Comparison of ENCODE assay signal across 17 cellular contexts in the genomic region with DNA sequence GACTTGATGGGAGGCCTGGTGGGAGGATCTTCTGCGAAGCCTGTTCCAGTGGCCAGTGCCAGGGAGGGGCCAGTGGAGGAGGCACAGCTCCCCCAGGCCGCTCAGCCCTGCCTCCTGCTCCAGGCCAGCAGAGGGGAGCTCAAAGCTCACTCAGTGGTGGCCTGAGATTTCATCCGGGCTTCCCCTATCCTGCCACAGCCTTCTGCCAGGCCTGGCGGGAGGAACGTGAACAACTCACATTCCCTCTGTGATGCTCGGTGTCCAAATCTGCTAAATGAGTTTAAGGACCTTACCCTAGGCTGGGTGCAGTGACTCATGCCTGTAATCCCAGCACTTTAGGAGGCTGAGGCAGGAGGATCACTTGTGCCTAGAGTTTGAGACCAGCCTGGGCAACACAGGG. TPM values are rescaled to one million over a fixed set of nuclear protein-coding genes. Genes with fewer than 3 reads are reported as not detected.
DNase-seq lines count a peak whose midpoint lies in the region; ATAC-seq and TF ChIP-seq lines count a peak whose summit lies in the region.
"Had no signal": no experiment of that assay in that cellular context is flagged by ENCODE, and none has a peak within 500 bp of the region (broad histone marks: within the 10 kb centered on the region; RNA-seq: fewer than 3 reads in every experiment).

No MANE protein-coding gene starts in this region.

- no peak for TF ChIP-seq POLR2A in gastroesophageal sphincter (IDR thresholded peaks at IDR 0.05)

- H3K9me3 ChIP-seq in gastroesophageal sphincter: no peaks in the 10 kb centered on the region
- H3K9me3 ChIP-seq: BE2C, right lobe of liver had no signal

- no peak overlapping the region for H3K27ac ChIP-seq in gastroesophageal sphincter
- H3K27ac ChIP-seq: right lobe of liver had no signal

- no peaks in the 10 kb centered on the region for H3K27me3 ChIP-seq in gastroesophageal sphincter
- H3K27me3 ChIP-seq: BE2C, right lobe of liver had no signal

- no peak for DNase-seq in AG09309 (ENCODE audit: low read depth)
- peak; percentile 26 for DNase-seq in RKO (ENCODE audit: low spot score)
- DNase-seq in iris pigment epithelial cell (ENCODE audit: low read depth): peak; percentile 9
- no peak for DNase-seq in omental fat pad (ENCODE audit: low spot score)
- no peak for DNase-seq in NCI-H524 (lab: John Stamatoyannopoulos, UW)
- DNase-seq: BE2C; DND-41; effector memory CD8-positive, alpha-beta T cell; Karpas-422; left colon; NCI-H187 treated with DMSO at 0.1 percent for 48 hours; NCI-H774; right lobe of liver; Right ventricle myocardium superior had no signal

- TF ChIP-seq CTCF in AG09309 (IDR thresholded peaks at IDR 0.05; ENCODE audit: control insufficient read depth, insufficient read depth, low read depth, low read length, missing control alignments) (peak; percentile 2), omental fat pad (IDR thresholded peaks at IDR 0.05) (no peak), gastroesophageal sphincter (IDR thresholded peaks at IDR 0.05) (no peak)

- no peak for ATAC-seq in omental fat pad (ENCODE audit: low FRiP score)
- no peak for ATAC-seq in gastroesophageal sphincter
- ATAC-seq: effector memory CD8-positive, alpha-beta T cell; left colon had no signal

- peaks cover 0 to 16% (median 7%) of the 10 kb centered on the region in 3 donors for H3K4me1 ChIP-seq in gastroesophageal sphincter
- H3K4me1 ChIP-seq: BE2C, right lobe of liver had no signal

- no peaks in the 10 kb centered on the region for H3K36me3 ChIP-seq in gastroesophageal sphincter
- H3K36me3 ChIP-seq: BE2C, right lobe of liver had no signal

- WGBS in gastroesophageal sphincter (ENCODE audit: low coverage in 1 of 2), 2 donors: no CpG with 5 or more reads among the region's 6 CpGs

- no peak for TF ChIP-seq EP300 in gastroesophageal sphincter (IDR thresholded peaks at IDR 0.05)

- no peak overlapping the region for H3K4me3 ChIP-seq in AG09309 (ENCODE audit: control insufficient read depth, low read depth, low read length)
- no peak overlapping the region for H3K4me3 ChIP-seq in gastroesophageal sphincter
- H3K4me3 ChIP-seq: right lobe of liver had no signal

RNA-seq across cellular contexts. Expression of a gene that starts 3.3 kb away (rescaled TPM):
- 1 to 10 TPM in 2 of 4 donors, under 1 TPM in 1, not detected in 1; 0.38 to 2.2 (median 1.6) TPM for total RNA-seq in omental fat pad
- total RNA-seq in gastroesophageal sphincter: 1 to 10 TPM in 2 of 4 donors, under 1 TPM in 2; 0.20 to 1.9 (median 0.82) TPM
- total RNA-seq: activated CD8-positive, alpha-beta memory T cell treated with anti-CD3 and anti-CD28 coated beads for 36 hours; natural killer cell treated with Interleukin-12 subunit alpha and Interleukin-12 subunit beta and Interleukin-15 and Interleukin-18, amount 100 ng/mL, for 72 hours; right lobe of liver had no signal

RNA-seq across cellular contexts. Expression of a gene that starts 25.0 kb away (rescaled TPM):
- total RNA-seq in omental fat pad: 1 to 10 TPM in 2 of 4 donors, under 1 TPM in 2; 0.37 to 2.4 (median 1.0) TPM
- total RNA-seq in gastroesophageal sphincter: 1 to 10 TPM in 1 of 4 donors, under 1 TPM in 2, not detected in 1; 0.08 to 3.0 (median 0.20) TPM
- total RNA-seq: activated CD8-positive, alpha-beta memory T cell treated with anti-CD3 and anti-CD28 coated beads for 36 hours had no signal

RNA-seq across cellular contexts. Expression of a gene that starts 26.6 kb away (rescaled TPM):
- not detected for total RNA-seq in omental fat pad
- not detected for total RNA-seq in gastroesophageal sphincter
- total RNA-seq: left colon; natural killer cell treated with Interleukin-12 subunit alpha and Interleukin-12 subunit beta and Interleukin-15 and Interleukin-18, amount 100 ng/mL, for 72 hours had no signal

RNA-seq across cellular contexts. Expression of a gene that starts 29.0 kb away (rescaled TPM):
- 100 to 1,000 TPM in 3 of 4 donors, 10 to 100 TPM in 1; 65.7 to 157 (median 128) TPM for total RNA-seq in omental fat pad
- 100 to 1,000 TPM; 143 to 505 (median 229) TPM for total RNA-seq in gastroesophageal sphincter
- total RNA-seq: activated CD8-positive, alpha-beta memory T cell treated with anti-CD3 and anti-CD28 coated beads for 36 hours; natural killer cell treated with Interleukin-12 subunit alpha and Interleukin-12 subunit beta and Interleukin-15 and Interleukin-18, amount 100 ng/mL, for 72 hours had no signal

RNA-seq across cellular contexts. Expression of a gene that starts 42.8 kb away (rescaled TPM):
- not detected for total RNA-seq in omental fat pad
- not detected for total RNA-seq in gastroesophageal sphincter
- total RNA-seq: activated CD8-positive, alpha-beta memory T cell treated with anti-CD3 and anti-CD28 coated beads for 36 hours; left colon; natural killer cell treated with Interleukin-12 subunit alpha and Interleukin-12 subunit beta and Interleukin-15 and Interleukin-18, amount 100 ng/mL, for 72 hours; right lobe of liver had no signal

Comparison
In these comparisons a context has a peak if more than half of its experiments do, and no peak if none do; other contexts are left out.
1. DNase-seq: peak in RKO (single experiment) and iris pigment epithelial cell (single experiment); none in AG09309 (single experiment), omental fat pad (single experiment) and NCI-H524 (0 of 2).